Comparison of ENCODE assay signal across 9 cellular contexts in the genomic region with DNA sequence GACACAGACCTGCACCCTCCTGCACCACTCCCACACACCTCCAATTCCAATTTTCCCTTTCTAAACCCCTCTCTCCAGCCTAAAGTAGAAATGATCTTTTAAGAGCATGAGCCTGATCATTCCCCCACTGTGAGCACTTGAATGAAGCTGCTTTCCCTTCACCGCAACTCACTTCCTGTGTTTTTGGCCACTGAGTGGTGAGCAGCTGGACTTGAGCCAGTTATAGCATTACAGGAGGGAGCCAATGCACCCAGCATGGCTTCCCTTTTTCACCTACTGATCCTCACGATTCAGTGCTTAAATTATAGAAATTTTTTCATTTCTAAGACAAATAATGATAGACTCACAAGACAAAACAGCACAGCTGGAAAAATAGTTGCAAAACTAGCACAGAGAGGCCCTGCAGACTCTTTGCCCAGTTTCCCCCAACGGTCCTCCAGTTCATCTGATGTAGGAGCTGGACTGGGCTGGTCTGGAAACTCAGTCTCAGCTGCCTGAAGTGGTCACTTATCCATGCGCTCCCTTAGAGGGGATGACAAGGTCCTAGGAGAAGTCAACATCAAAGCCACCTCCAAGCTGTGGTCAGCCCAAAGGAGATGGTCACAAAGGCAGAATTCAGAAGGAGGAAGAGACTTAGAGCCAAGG. TPM values are rescaled to one million over a fixed set of nuclear protein-coding genes. Genes with fewer than 3 reads are reported as not detected.
DNase-seq lines count a peak whose midpoint lies in the region; ATAC-seq, FAIRE-seq and TF ChIP-seq lines count a peak whose summit lies in the region.
"Had no signal": no experiment of that assay in that cellular context is flagged by ENCODE, and none has a peak within 500 bp of the region (broad histone marks: within the 10 kb centered on the region; RNA-seq: fewer than 3 reads in every experiment).

No MANE protein-coding gene starts in this region.

- no peak overlapping the region for H3K27ac Mint-ChIP-seq in natural killer cell
- H3K27ac Mint-ChIP-seq in chondrocyte (ENCODE audit: unreplicated experiment): no peak overlapping the region
- H3K27ac Mint-ChIP-seq in activated CD4-positive, alpha-beta T cell treated with anti-CD3 and anti-CD28 coated beads, Interleukin-2, amount 10 ng/mL, durations not matched to agents 24 days and 14 days: no peak overlapping the region
- no peak overlapping the region for H3K27ac Mint-ChIP-seq in stimulated activated memory B cell treated with anti-CD40 and anti-IgM and Interleukin-4, amounts not matched to agents 10 μg/mL and 1 μg/mL and 100 μg/mL, for 72 hours

- H3K4me2 ChIP-seq in GM12878 (ENCODE audit: control insufficient read depth, insufficient read depth): no peak overlapping the region; the same call in 1 of the 2 replicates

- WGBS in GM12878 (ENCODE audit: insufficient coverage, insufficient replicate concordance, low lambda C conversion rate, missing lambda C conversion rate): 27% methylated on average over 4 of the region's 4 CpGs

- in situ Hi-C loops in G401 (cut with HindIII; ENCODE audit: low sequenced_read_pairs) (no loop called here), GM12878 (cut with MboI) (no loop called here)

- intact Hi-C loops in GM12878 (cut with micrococcal nuclease; ENCODE audit: unreplicated experiment): no loop called here
- intact Hi-C loops in natural killer cell (cut with micrococcal nuclease): no loop called here
- intact Hi-C loops in activated CD4-positive, alpha-beta T cell treated with anti-CD3 and anti-CD28 coated beads, Interleukin-2, amount 10 ng/mL, durations not matched to agents 24 days and 14 days (cut with micrococcal nuclease): no loop called here

- POLR2A ChIA-PET in GM12878 (lab: Charles Lee): interaction anchor here (0.7 to 1.7 kb wide), 2 partner anchors 9 to 42 kb away, joined by 4 read pairs; a partner anchor contains a TSS

- H3K4me3 Mint-ChIP-seq in natural killer cell (peak overlapping the region; percentile 7), chondrocyte (ENCODE audit: unreplicated experiment) (no peak overlapping the region)
- no peak overlapping the region for H3K4me3 Mint-ChIP-seq in activated CD4-positive, alpha-beta T cell treated with anti-CD3 and anti-CD28 coated beads, Interleukin-2, amount 10 ng/mL, durations not matched to agents 24 days and 14 days
- H3K4me3 Mint-ChIP-seq in stimulated activated memory B cell treated with anti-CD40 and anti-IgM and Interleukin-4, amounts not matched to agents 10 μg/mL and 1 μg/mL and 100 μg/mL, for 72 hours: no peak overlapping the region

- SMC1A ChIA-PET in GM12878 (lab: Charles Lee; ENCODE audit: uncharacterized antibody, unreplicated experiment): interaction anchor here (0.7 to 2.0 kb wide), 8 partner anchors 10 to 75 kb away, joined by 3 to 9 read pairs (median 4); no protein-coding TSS in a partner anchor

- no peak for TF ChIP-seq EP300 in GM12878 (IDR thresholded peaks at IDR 0.05; ENCODE audit: borderline replicate concordance in 1 of 2, control insufficient read depth in 1 of 2, low read depth in 2 of 2, low read length in 2 of 2)

- no peak for TF ChIP-seq POLR2A in GM12878 (IDR thresholded peaks at IDR 0.05; ENCODE audit: low read depth, low read length)

- no peak for FAIRE-seq in GM12878 (lab: Jason Lieb, UNC)

- TF ChIP-seq CTCF in GM12878 (IDR thresholded peaks at IDR 0.05 in 2 of 3, conservative IDR thresholded peaks at IDR 0.05 in 1 of 3; ENCODE audit: control insufficient read depth in 2 of 3, extremely low read depth in 1 of 3, insufficient read depth in 1 of 3, low read depth in 3 of 3, low read length in 3 of 3) (no peak), natural killer cell (IDR thresholded peaks at IDR 0.05) (no peak), chondrocyte (IDR thresholded peaks at IDR 0.05) (no peak)

- H3K79me2 ChIP-seq in GM12878 (ENCODE audit: control insufficient read depth, insufficient read depth, low read length): no peaks in the 10 kb centered on the region

- no TSS peak for BruUV-seq in GM12878 (replicated peaks; lab: Mats Ljungman, UMichigan)

- ATAC-seq in GM12878 (peak; percentile 72), natural killer cell (peak in 1 of 3 donors; percentile 64), GM19035 (IDR thresholded peaks at IDR 0.05; ENCODE audit: unreplicated experiment) (no peak)
- ATAC-seq in stimulated activated memory B cell treated with anti-CD40 and anti-IgM and Interleukin-4, amounts not matched to agents 10 μg/mL and 1 μg/mL and 100 μg/mL, for 72 hours: no peak

- no peaks in the 10 kb centered on the region for H4K20me1 ChIP-seq in GM12878 (ENCODE audit: control insufficient read depth, insufficient read depth)

- TF ChIP-seq RAD21 in GM12878 (IDR thresholded peaks at IDR 0.05; ENCODE audit: insufficient read depth, low read depth, low read length): no peak

- peaks cover 13 to 23% of the 10 kb centered on the region in 2 donors for H3K4me1 Mint-ChIP-seq in natural killer cell
- peaks cover 7% of the 10 kb centered on the region for H3K4me1 Mint-ChIP-seq in chondrocyte (ENCODE audit: low read depth)
- H3K4me1 Mint-ChIP-seq in activated CD4-positive, alpha-beta T cell treated with anti-CD3 and anti-CD28 coated beads, Interleukin-2, amount 10 ng/mL, durations not matched to agents 24 days and 14 days: peaks cover 5% of the 10 kb centered on the region
- H3K4me1 Mint-ChIP-seq in stimulated activated memory B cell treated with anti-CD40 and anti-IgM and Interleukin-4, amounts not matched to agents 10 μg/mL and 1 μg/mL and 100 μg/mL, for 72 hours: peaks cover 17% of the 10 kb centered on the region

- RAD21 ChIA-PET in GM12878 (lab: Charles Lee; ENCODE audit: unreplicated experiment): no interaction called here

- peaks cover 2% of the 10 kb centered on the region; the same call in 1 of the 3 replicates for H3K9me3 ChIP-seq in GM12878 (replicated peaks; ENCODE audit: control insufficient read depth, insufficient read depth, low read length)

- H3K9me3 Mint-ChIP-seq in natural killer cell: peaks cover 4% of the 10 kb centered on the region in 2 donors
- peaks cover 4% of the 10 kb centered on the region for H3K9me3 Mint-ChIP-seq in chondrocyte (ENCODE audit: low read depth)
- peaks cover 4% of the 10 kb centered on the region for H3K9me3 Mint-ChIP-seq in activated CD4-positive, alpha-beta T cell treated with anti-CD3 and anti-CD28 coated beads, Interleukin-2, amount 10 ng/mL, durations not matched to agents 24 days and 14 days
- H3K9me3 Mint-ChIP-seq in stimulated activated memory B cell treated with anti-CD40 and anti-IgM and Interleukin-4, amounts not matched to agents 10 μg/mL and 1 μg/mL and 100 μg/mL, for 72 hours: peaks cover 4% of the 10 kb centered on the region

- H3K27ac ChIP-seq in GM12878 (ENCODE audit: control insufficient read depth, insufficient read depth): no peak overlapping the region

- DNase-seq in G401 (ENCODE audit: low spot score): peak; percentile 31
- peak; percentile 85 for DNase-seq in MV-4-11 (lab: John Stamatoyannopoulos, UW)
- no peak for DNase-seq in GM12878 (ENCODE audit: low read depth, low spot score)
- DNase-seq in natural killer cell: no peak
- no peak for DNase-seq in chondrocyte (ENCODE audit: low spot score)
- DNase-seq in activated CD4-positive, alpha-beta T cell treated with anti-CD3 and anti-CD28 coated beads, Interleukin-2, amount 10 ng/mL, durations not matched to agents 24 days and 14 days: no peak

- no peak overlapping the region for H2AFZ ChIP-seq in GM12878 (ENCODE audit: control insufficient read depth, low read depth, low read length)

- H3K27me3 Mint-ChIP-seq in natural killer cell (ENCODE audit: low read depth in 2 of 2) (peaks cover 24 to 48% of the 10 kb centered on the region in 2 donors), chondrocyte (ENCODE audit: low read depth) (peaks cover 28% of the 10 kb centered on the region)
- H3K27me3 Mint-ChIP-seq in activated CD4-positive, alpha-beta T cell treated with anti-CD3 and anti-CD28 coated beads, Interleukin-2, amount 10 ng/mL, durations not matched to agents 24 days and 14 days: peaks cover 63% of the 10 kb centered on the region
- peaks cover 43% of the 10 kb centered on the region for H3K27me3 Mint-ChIP-seq in stimulated activated memory B cell treated with anti-CD40 and anti-IgM and Interleukin-4, amounts not matched to agents 10 μg/mL and 1 μg/mL and 100 μg/mL, for 72 hours

- CTCF ChIA-PET in GM12878 (lab: Yijun Ruan, JAX): interaction anchor here (1.0 to 2.8 kb wide), 7 partner anchors 10 to 259 kb away, joined by 3 to 13 read pairs (median 4); no protein-coding TSS in a partner anchor

- peaks cover 4% of the 10 kb centered on the region for H3K4me1 ChIP-seq in GM12878 (ENCODE audit: control insufficient read depth, insufficient read depth, low read length)

- no peak overlapping the region for H3K4me3 ChIP-seq in GM12878

- no peak overlapping the region for H3K9ac ChIP-seq in GM12878 (ENCODE audit: control insufficient read depth, insufficient read depth, low read length)

- H3K36me3 ChIP-seq in GM12878 (ENCODE audit: control insufficient read depth in 2 of 2, insufficient read depth in 2 of 2, low read length in 1 of 2): no peaks in the 10 kb centered on the region

- H3K27me3 ChIP-seq in GM12878 (replicated peaks in 1 of 2; ENCODE audit: control insufficient read depth in 2 of 2, insufficient read depth in 2 of 2, low read length in 1 of 2): no peaks in the 10 kb centered on the region

- peaks cover 13% of the 10 kb centered on the region for H3K36me3 Mint-ChIP-seq in natural killer cell
- no peaks in the 10 kb centered on the region for H3K36me3 Mint-ChIP-seq in chondrocyte (ENCODE audit: low read depth)
- peaks cover 3% of the 10 kb centered on the region for H3K36me3 Mint-ChIP-seq in activated CD4-positive, alpha-beta T cell treated with anti-CD3 and anti-CD28 coated beads, Interleukin-2, amount 10 ng/mL, durations not matched to agents 24 days and 14 days (ENCODE audit: low read depth)
- peaks cover 6% of the 10 kb centered on the region for H3K36me3 Mint-ChIP-seq in stimulated activated memory B cell treated with anti-CD40 and anti-IgM and Interleukin-4, amounts not matched to agents 10 μg/mL and 1 μg/mL and 100 μg/mL, for 72 hours

RNA-seq across cellular contexts. Expression of a gene that starts 9.8 kb away (rescaled TPM):
- total RNA-seq in G401 (2014; rRNA removed; shearing (Covaris generic)): not detected in 2 replicates
- total RNA-seq in GM12878 (2013; cell fraction: nucleolus; rRNA removed): not detected in 2 replicates
- total RNA-seq in GM12878 (2014; rRNA removed) (not detected in 2 replicates), GM12878 (2014; rRNA removed; fragmentation: Illumina TruSeq; extraction: Trizol) (not detected in 2 replicates), GM12878 (2021) (0.13 TPM in 1 of 2 replicates, not detected in the other), natural killer cell (under 1 TPM in 1 of 3 donors, not detected in 2; 0.70 TPM), chondrocyte (0.12 TPM in 1 of 3 replicates, not detected in the others)
- polyA plus RNA-seq in GM12878 (2011; ENCODE audit: low read depth): 0.09 TPM
- polyA plus RNA-seq in GM12878 (2011; rRNA removed) (not detected in 2 replicates), GM12878 (2014; fragmentation: Illumina TruSeq; extraction: Trizol) (0.13 and 0.24 TPM in 2 replicates), GM12878 (2014; fragmentation: Nextera tagmentation; extraction: Ambion mirVana) (not detected), GM12878 (2014; rRNA removed) (0.03 and 0.22 TPM in 2 replicates), GM12878 (2016; fragmentation: Nextera tagmentation; extraction: Ambion mirVana) (under 1 TPM in 1 of 2 experiments, not detected in 1; 0.19 TPM)
- not detected in 2 replicates for polyA plus RNA-seq in GM12878 (2011; cell fraction: cytosol; rRNA removed)
- 0.04 and 0.09 TPM in 2 replicates for polyA plus RNA-seq in GM12878 (2011; cell fraction: nucleus; rRNA removed)
- 0.13 TPM in 1 of 2 replicates, not detected in the other for polyA plus RNA-seq in GM12878 (2012)
- 0.26 TPM in 1 of 2 replicates, not detected in the other for polyA minus RNA-seq in GM12878 (2011; rRNA and poly(A)+ RNA removed)
- not detected in 2 replicates for polyA minus RNA-seq in GM12878 (2011; cell fraction: cytosol; rRNA and poly(A)+ RNA removed)
- not detected in 2 replicates for polyA minus RNA-seq in GM12878 (2011; cell fraction: nucleus; rRNA and poly(A)+ RNA removed)
- total RNA-seq in activated CD4-positive, alpha-beta T cell treated with anti-CD3 and anti-CD28 coated beads, Interleukin-2, amount 10 ng/mL, durations not matched to agents 24 days and 14 days: 0.17 TPM in 1 of 2 replicates, not detected in the other
- total RNA-seq: SK-MEL-5 had no signal

RNA-seq across cellular contexts. Expression of a gene that starts 28.0 kb away (rescaled TPM):
- total RNA-seq in G401 (2014; rRNA removed; shearing (Covaris generic)): 22.8 and 33.5 TPM in 2 replicates
- 49.8 and 51.5 TPM in 2 replicates for total RNA-seq in GM12878 (2013; cell fraction: nucleolus; rRNA removed)
- total RNA-seq in GM12878 (2014; rRNA removed) (25.1 and 26.6 TPM in 2 replicates), GM12878 (2014; rRNA removed; fragmentation: Illumina TruSeq; extraction: Trizol) (27.0 and 27.3 TPM in 2 replicates), GM12878 (2021) (29.0 and 32.9 TPM in 2 replicates), natural killer cell (100 to 1,000 TPM in 1 of 3 donors, 10 to 100 TPM in 2; 51.7 to 112 (median 67.2) TPM), chondrocyte (58.7 to 84.1 TPM (median 83.8 TPM) in 3 replicates)
- 33.3 TPM for polyA plus RNA-seq in GM12878 (2011; ENCODE audit: low read depth)
- polyA plus RNA-seq in GM12878 (2011; rRNA removed) (32.6 and 39.9 TPM in 2 replicates), GM12878 (2014; fragmentation: Illumina TruSeq; extraction: Trizol) (22.3 and 24.9 TPM in 2 replicates), GM12878 (2014; fragmentation: Nextera tagmentation; extraction: Ambion mirVana) (10 to 100 TPM in 1 of 2 experiments, 1 to 10 TPM in 1; 4.4 to 14.7 TPM), GM12878 (2014; rRNA removed) (26.9 and 27.4 TPM in 2 replicates), GM12878 (2016; fragmentation: Nextera tagmentation; extraction: Ambion mirVana) (10 to 100 TPM; 12.3 to 13.7 TPM)
- polyA plus RNA-seq in GM12878 (2011; cell fraction: cytosol; rRNA removed): 46.3 and 57.5 TPM in 2 replicates
- polyA plus RNA-seq in GM12878 (2011; cell fraction: nucleus; rRNA removed): 60.3 and 68.3 TPM in 2 replicates
- polyA plus RNA-seq in GM12878 (2012): 50.1 and 55.3 TPM in 2 replicates
- polyA minus RNA-seq in GM12878 (2011; rRNA and poly(A)+ RNA removed): 65.0 and 103 TPM in 2 replicates
- polyA minus RNA-seq in GM12878 (2011; cell fraction: cytosol; rRNA and poly(A)+ RNA removed): 17.5 and 18.0 TPM in 2 replicates
- polyA minus RNA-seq in GM12878 (2011; cell fraction: nucleus; rRNA and poly(A)+ RNA removed): 14.6 and 21.5 TPM in 2 replicates
- 52.0 and 58.6 TPM in 2 replicates for total RNA-seq in activated CD4-positive, alpha-beta T cell treated with anti-CD3 and anti-CD28 coated beads, Interleukin-2, amount 10 ng/mL, durations not matched to agents 24 days and 14 days

RNA-seq across cellular contexts. Expression of a gene that starts 41.6 kb away (rescaled TPM):
- not detected in 2 replicates for total RNA-seq in G401 (2014; rRNA removed; shearing (Covaris generic))
- total RNA-seq in GM12878 (2013; cell fraction: nucleolus; rRNA removed): 27.2 and 29.3 TPM in 2 replicates
- total RNA-seq in GM12878 (2014; rRNA removed) (13.7 and 14.4 TPM in 2 replicates), GM12878 (2014; rRNA removed; fragmentation: Illumina TruSeq; extraction: Trizol) (12.6 and 13.1 TPM in 2 replicates), GM12878 (2021) (27.4 and 28.6 TPM in 2 replicates), natural killer cell (10 to 100 TPM; 39.5 to 51.2 (median 49.6) TPM), chondrocyte (16.7 to 38.4 TPM (median 16.9 TPM) in 3 replicates)
- 63.5 TPM for polyA plus RNA-seq in GM12878 (2011; ENCODE audit: low read depth)
- polyA plus RNA-seq in GM12878 (2011; rRNA removed) (27.2 and 42.0 TPM in 2 replicates), GM12878 (2014; fragmentation: Illumina TruSeq; extraction: Trizol) (20.6 and 25.3 TPM in 2 replicates), GM12878 (2014; fragmentation: Nextera tagmentation; extraction: Ambion mirVana) (10 to 100 TPM in 1 of 2 experiments, 1 to 10 TPM in 1; 9.0 to 10.7 TPM), GM12878 (2014; rRNA removed) (18.3 and 18.7 TPM in 2 replicates), GM12878 (2016; fragmentation: Nextera tagmentation; extraction: Ambion mirVana) (10 to 100 TPM; 17.2 to 18.0 TPM)
- polyA plus RNA-seq in GM12878 (2011; cell fraction: cytosol; rRNA removed): 38.4 and 39.9 TPM in 2 replicates
- 65.7 and 104 TPM in 2 replicates for polyA plus RNA-seq in GM12878 (2011; cell fraction: nucleus; rRNA removed)
- polyA plus RNA-seq in GM12878 (2012): 68.7 and 73.3 TPM in 2 replicates
- 33.8 and 34.1 TPM in 2 replicates for polyA minus RNA-seq in GM12878 (2011; rRNA and poly(A)+ RNA removed)
- 11.8 and 16.4 TPM in 2 replicates for polyA minus RNA-seq in GM12878 (2011; cell fraction: cytosol; rRNA and poly(A)+ RNA removed)
- 15.2 and 21.3 TPM in 2 replicates for polyA minus RNA-seq in GM12878 (2011; cell fraction: nucleus; rRNA and poly(A)+ RNA removed)
- total RNA-seq in activated CD4-positive, alpha-beta T cell treated with anti-CD3 and anti-CD28 coated beads, Interleukin-2, amount 10 ng/mL, durations not matched to agents 24 days and 14 days: 36.2 and 37.3 TPM in 2 replicates

RNA-seq across cellular contexts. Expression of a gene that starts 50.8 kb away (rescaled TPM):
- not detected in 2 replicates for total RNA-seq in G401 (2014; rRNA removed; shearing (Covaris generic))
- total RNA-seq in GM12878 (2013; cell fraction: nucleolus; rRNA removed): 65.5 and 77.0 TPM in 2 replicates
- total RNA-seq in GM12878 (2014; rRNA removed): 66.8 and 66.9 TPM in 2 replicates
- 51.7 and 53.4 TPM in 2 replicates for total RNA-seq in GM12878 (2014; rRNA removed; fragmentation: Illumina TruSeq; extraction: Trizol)
- total RNA-seq in GM12878 (2021): 50.6 and 56.9 TPM in 2 replicates
- 23.9 TPM for polyA plus RNA-seq in GM12878 (2011; ENCODE audit: low read depth)
- polyA plus RNA-seq in GM12878 (2011; rRNA removed): 48.6 and 52.4 TPM in 2 replicates
- polyA plus RNA-seq in GM12878 (2011; cell fraction: cytosol; rRNA removed): 58.4 and 58.6 TPM in 2 replicates
- polyA plus RNA-seq in GM12878 (2011; cell fraction: nucleus; rRNA removed): 53.1 and 75.8 TPM in 2 replicates
- polyA plus RNA-seq in GM12878 (2012): 27.5 and 31.6 TPM in 2 replicates
- 62.4 and 63.1 TPM in 2 replicates for polyA plus RNA-seq in GM12878 (2014; fragmentation: Illumina TruSeq; extraction: Trizol)
- 10 to 100 TPM in 1 of 2 experiments, 1 to 10 TPM in 1; 6.9 to 33.7 TPM for polyA plus RNA-seq in GM12878 (2014; fragmentation: Nextera tagmentation; extraction: Ambion mirVana)
- 42.9 and 44.5 TPM in 2 replicates for polyA plus RNA-seq in GM12878 (2014; rRNA removed)
- polyA plus RNA-seq in GM12878 (2016; fragmentation: Nextera tagmentation; extraction: Ambion mirVana): 10 to 100 TPM; 21.1 to 23.3 TPM
- polyA minus RNA-seq in GM12878 (2011; rRNA and poly(A)+ RNA removed): 72.4 and 88.2 TPM in 2 replicates
- 19.2 and 22.1 TPM in 2 replicates for polyA minus RNA-seq in GM12878 (2011; cell fraction: cytosol; rRNA and poly(A)+ RNA removed)
- polyA minus RNA-seq in GM12878 (2011; cell fraction: nucleus; rRNA and poly(A)+ RNA removed): 28.0 and 35.9 TPM in 2 replicates
- 100 to 1,000 TPM; 105 to 166 (median 111) TPM for total RNA-seq in natural killer cell
- 2.3 to 5.9 TPM (median 3.4 TPM) in 3 replicates for total RNA-seq in chondrocyte
- 42.2 and 44.8 TPM in 2 replicates for total RNA-seq in activated CD4-positive, alpha-beta T cell treated with anti-CD3 and anti-CD28 coated beads, Interleukin-2, amount 10 ng/mL, durations not matched to agents 24 days and 14 days

Comparison
In these comparisons a context has a peak if more than half of its experiments do, and no peak if none do; other contexts are left out.
1. DNase-seq: peak in G401 (single experiment) and MV-4-11 (single experiment); none in GM12878 (single experiment), natural killer cell (single experiment), chondrocyte (single experiment) and activated CD4-positive, alpha-beta T cell treated with anti-CD3 and anti-CD28 coated beads, Interleukin-2, amount 10 ng/mL, durations not matched to agents 24 days and 14 days (single experiment).
2. RNA of a gene that starts 41.6 kb away (total RNA-seq): 39.5 to 51.2 TPM in natural killer cell, 36.2 to 37.3 TPM in activated CD4-positive, alpha-beta T cell treated with anti-CD3 and anti-CD28 coated beads, Interleukin-2, amount 10 ng/mL, durations not matched to agents 24 days and 14 days, 16.7 to 38.4 TPM in chondrocyte and 12.6 to 29.3 TPM in GM12878; not detected in G401; every median in the first group is over 10 times any median in the second.